ENCODE assay signal across 25 cellular contexts in the genomic region with DNA sequence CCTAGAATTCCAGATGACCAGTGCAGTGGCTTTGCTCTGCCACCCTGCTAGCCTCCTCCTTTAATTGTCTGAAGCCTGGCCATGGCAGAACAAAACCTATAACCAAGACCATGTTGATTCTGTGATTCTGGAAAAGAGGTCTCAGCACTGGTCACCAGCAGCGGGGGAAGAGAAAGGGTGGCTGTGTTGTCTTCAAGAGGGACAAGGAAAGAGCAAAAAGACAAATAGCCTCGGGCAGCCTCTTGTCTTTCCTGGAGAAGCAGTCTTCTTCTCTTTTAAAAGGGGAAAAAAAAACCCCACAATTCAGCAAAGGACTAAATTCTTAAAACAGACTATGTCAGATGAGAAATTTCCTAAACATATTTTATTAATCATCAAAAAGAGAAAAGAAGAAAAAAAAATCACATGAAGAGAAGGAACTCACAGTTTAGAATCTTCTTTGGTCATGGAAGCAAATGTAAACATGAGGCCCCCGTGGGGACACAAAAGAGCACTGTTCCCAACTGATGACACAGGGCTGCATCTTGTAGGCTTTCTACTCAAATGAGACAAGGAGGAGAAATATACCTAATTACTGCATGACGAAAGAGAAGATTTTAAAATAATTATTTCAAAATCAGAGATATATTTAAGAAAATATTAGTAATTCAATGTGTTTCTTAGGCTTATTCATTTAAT. TPM values are rescaled to one million over a fixed set of nuclear protein-coding genes. Genes with fewer than 3 reads are reported as not detected.
DNase-seq lines count a peak whose midpoint lies in the region; ATAC-seq lines count a peak whose summit lies in the region.
"Had no signal": no experiment of that assay in that cellular context is flagged by ENCODE, and none has a peak within 500 bp of the region (broad histone marks: within the 10 kb centered on the region; RNA-seq: fewer than 3 reads in every experiment).

No MANE protein-coding gene starts in this region.

- peak overlapping the region; percentile 30 for H3K27ac Mint-ChIP-seq in activated CD4-positive, alpha-beta T cell treated with anti-CD3 and anti-CD28 coated beads for 36 hours
- H3K27ac Mint-ChIP-seq: type B pancreatic cell had no signal

- peaks cover 49% of the 10 kb centered on the region for H3K36me3 Mint-ChIP-seq in activated CD4-positive, alpha-beta T cell treated with anti-CD3 and anti-CD28 coated beads for 36 hours (ENCODE audit: low read depth)

- ATAC-seq in activated CD4-positive, alpha-beta T cell treated with anti-CD3 and anti-CD28 coated beads for 36 hours: no peak
- ATAC-seq in HG03460 (IDR thresholded peaks at IDR 0.05; ENCODE audit: unreplicated experiment): no peak
- ATAC-seq: gastrocnemius medialis had no signal

- H3K4me3 Mint-ChIP-seq in activated CD4-positive, alpha-beta T cell treated with anti-CD3 and anti-CD28 coated beads for 36 hours: no peak overlapping the region
- H3K4me3 Mint-ChIP-seq: B cell, brain, type B pancreatic cell had no signal

- CTCF ChIA-PET in activated CD4-positive, alpha-beta T cell treated with anti-CD3 and anti-CD28 coated beads for 36 hours (lab: Charles Lee): no interaction called here

- intact Hi-C loops in activated CD4-positive, alpha-beta T cell treated with anti-CD3 and anti-CD28 coated beads for 36 hours (cut with DNase I, micrococcal nuclease): loop anchor here in 1 of 2 experiments (10.0 kb wide), 1 partner anchor 259 kb away; no protein-coding TSS in a partner anchor

- no peak for DNase-seq in activated CD4-positive, alpha-beta T cell treated with anti-CD3 and anti-CD28 coated beads for 36 hours
- no peak for DNase-seq in activated CD4-positive, alpha-beta T cell treated with anti-CD3 and anti-CD28 coated beads for 1 hour
- DNase-seq in medulla oblongata (ENCODE audit: extremely low spot score) (peak; percentile 84), superior temporal gyrus (ENCODE audit: extremely low spot score) (peak; percentile 92), 8988T (no peak)
- DNase-seq in effector CD4-positive, alpha-beta T cell: no peak
- DNase-seq: activated CD4-positive, CD25-positive, alpha-beta regulatory T cell treated with anti-CD3 and anti-CD28 coated beads, Interleukin-2, amount 50 U/mL, for 72 hours; cortex of kidney; gastrocnemius medialis; GOT3; left ventricle myocardium inferior; NCI-H187 treated with DMSO at 0.1 percent for 48 hours; NCI-H345; NK-92 treated with Interleukin-12 subunit alpha and Interleukin-12 subunit beta, amount 100 ng/mL, for 24 hours; Peyer's patch; stimulated activated CD4-positive, alpha-beta T cell treated with anti-CD3 and anti-CD28 coated beads, Interleukin-2, amount 100 ng/mL, for 24 hours; stimulated activated naive CD4-positive, alpha-beta T cell treated with Interleukin-2 at 50 U/mL for 16 hours had no signal

- no peaks in the 10 kb centered on the region for H3K27me3 Mint-ChIP-seq in activated CD4-positive, alpha-beta T cell treated with anti-CD3 and anti-CD28 coated beads for 36 hours
- H3K27me3 Mint-ChIP-seq: B cell, brain, type B pancreatic cell had no signal

- peak overlapping the region; percentile 93 for H3K27ac ChIP-seq in angular gyrus (ENCODE audit: low read depth, low read length)
- H3K27ac ChIP-seq: 22Rv1, gastrocnemius medialis, left ventricle myocardium inferior, parathyroid adenoma, Peyer's patch had no signal

- peaks cover 7% of the 10 kb centered on the region for H3K4me1 Mint-ChIP-seq in activated CD4-positive, alpha-beta T cell treated with anti-CD3 and anti-CD28 coated beads for 36 hours

- POLR2A ChIA-PET in activated CD4-positive, alpha-beta T cell treated with anti-CD3 and anti-CD28 coated beads for 36 hours (lab: Charles Lee): no interaction called here

- H3K9me3 Mint-ChIP-seq in activated CD4-positive, alpha-beta T cell treated with anti-CD3 and anti-CD28 coated beads for 36 hours (ENCODE audit: low read depth): no peaks in the 10 kb centered on the region
- H3K9me3 Mint-ChIP-seq: activated T-helper 2 cell treated with anti-CD3 and anti-CD28 coated beads, Interferon-gamma antibody, Interleukin-2, Interleukin-4, amounts not matched to agents 10 μg/mL and 5 μg/mL and 100 μg/mL, durations not matched to agents 14 hours and 24 hours and 36 hours; brain; type B pancreatic cell had no signal

RNA-seq across cellular contexts. Expression of a gene that starts 36.3 kb away (rescaled TPM):
- total RNA-seq in activated CD4-positive, alpha-beta T cell treated with anti-CD3 and anti-CD28 coated beads for 36 hours: 1 to 10 TPM; 2.1 to 2.5 TPM

Comparison
In these comparisons a context has a peak if more than half of its experiments do, and no peak if none do; other contexts are left out.
1. DNase-seq: peak in medulla oblongata (single experiment) and superior temporal gyrus (single experiment); none in activated CD4-positive, alpha-beta T cell treated with anti-CD3 and anti-CD28 coated beads for 36 hours (single experiment), activated CD4-positive, alpha-beta T cell treated with anti-CD3 and anti-CD28 coated beads for 1 hour (single experiment), 8988T (single experiment) and effector CD4-positive, alpha-beta T cell (single experiment).